ENCODE assay signal across 23 cellular contexts in the genomic region with DNA sequence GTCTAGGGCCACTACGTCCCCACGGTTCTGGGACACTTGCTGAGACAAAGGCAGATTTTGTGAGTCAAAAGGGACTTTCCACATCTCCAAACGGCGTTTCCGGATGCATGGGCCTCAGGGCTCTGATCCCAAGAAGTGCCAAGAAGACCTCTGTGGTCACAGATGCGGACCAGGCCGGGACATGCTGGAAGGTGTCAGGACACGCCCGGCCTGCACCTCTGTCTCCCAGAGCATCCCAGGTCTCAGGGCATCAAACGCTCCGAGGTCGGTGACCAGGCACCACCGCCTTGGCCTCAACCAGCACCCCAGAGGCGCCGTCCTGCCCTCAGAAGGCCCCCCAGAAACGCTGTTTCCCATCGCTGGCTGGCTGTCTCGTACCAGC. TPM values are rescaled to one million over a fixed set of nuclear protein-coding genes. Genes with fewer than 3 reads are reported as not detected.
DNase-seq lines count a peak whose midpoint lies in the region; ATAC-seq, FAIRE-seq and TF ChIP-seq lines count a peak whose summit lies in the region.
"Had no signal": no experiment of that assay in that cellular context is flagged by ENCODE, and none has a peak within 500 bp of the region (broad histone marks: within the 10 kb centered on the region; RNA-seq: fewer than 3 reads in every experiment).

No MANE protein-coding gene starts in this region.

- peak; percentile 24 for DNase-seq in GM12865 (ENCODE audit: low read depth)
- no peak for DNase-seq in GM12878 (ENCODE audit: low read depth, low spot score)
- no peak for DNase-seq in memory B cell (ENCODE audit: low spot score in 2 of 2)
- DNase-seq in stimulated activated CD4-positive, alpha-beta T cell treated with anti-CD3 and anti-CD28 coated beads, Interleukin-2, amount 100 ng/mL, for 24 hours, result no peak
- DNase-seq in upper lobe of left lung, result no peak
- no peak for DNase-seq in NCI-H1436 treated with DMSO at 0.1 percent for 48 hours (lab: John Stamatoyannopoulos, UW)

- peaks cover 15% of the 10 kb centered on the region for H3K4me1 ChIP-seq in GM12878 (ENCODE audit: control insufficient read depth, insufficient read depth, low read length)
- H3K4me1 ChIP-seq in upper lobe of left lung, result peaks cover 7 to 18% (median 12%) of the 10 kb centered on the region in 4 donors
- H3K4me1 ChIP-seq: ascending aorta had no signal

- peak; percentile 6 for ATAC-seq in HG03342 (IDR thresholded peaks at IDR 0.05; ENCODE audit: unreplicated experiment)
- ATAC-seq in GM12878, result peak; percentile 23
- no peak for ATAC-seq in memory B cell (ENCODE audit: low read depth)
- no peak for ATAC-seq in upper lobe of left lung (ENCODE audit: low FRiP score in 2 of 2)
- no peak for ATAC-seq in HG03571 (IDR thresholded peaks at IDR 0.05; ENCODE audit: unreplicated experiment)

- peaks cover 40% of the 10 kb centered on the region for H3K4me1 Mint-ChIP-seq in memory B cell

- no peak for FAIRE-seq in GM12878 (lab: Jason Lieb, UNC)
- FAIRE-seq: D721Med, G401.6 had no signal

- TF ChIP-seq CTCF in GM12865 (IDR thresholded peaks at IDR 0.05; ENCODE audit: insufficient read depth, low read depth, low read length, missing control alignments), result no peak
- TF ChIP-seq CTCF in GM12878 (IDR thresholded peaks at IDR 0.05 in 2 of 3, conservative IDR thresholded peaks at IDR 0.05 in 1 of 3; ENCODE audit: control insufficient read depth in 2 of 3, extremely low read depth in 1 of 3, insufficient read depth in 1 of 3, low read depth in 3 of 3, low read length in 3 of 3), result no peak
- no peak for TF ChIP-seq CTCF in upper lobe of left lung (IDR thresholded peaks at IDR 0.05)

- H3K4me3 ChIP-seq in GM12865 (ENCODE audit: low read depth, low read length), result no peak overlapping the region
- no peak overlapping the region for H3K4me3 ChIP-seq in GM12878
- no peak overlapping the region for H3K4me3 ChIP-seq in upper lobe of left lung
- H3K4me3 ChIP-seq: ascending aorta, heart left ventricle, lower lobe of right lung, ovary, PC-9, sigmoid colon, tibial nerve had no signal

- RAD21 ChIA-PET in GM12878 (lab: Charles Lee; ENCODE audit: unreplicated experiment), result interaction anchor here (0.9 to 3.0 kb wide), 10 partner anchors 24 to 218 kb away, joined by 3 to 16 read pairs (median 3); no protein-coding TSS in a partner anchor

- H3K27me3 Mint-ChIP-seq in memory B cell, result peaks cover 6% of the 10 kb centered on the region
- H3K27me3 Mint-ChIP-seq: stimulated activated naive CD8-positive, alpha-beta T cell treated with anti-CD3 and anti-CD28 coated beads, Interleukin-15, Interleukin-2, amounts not matched to agents 100 ng/mL and 50 ng/mL, for 24 hours had no signal

- no peaks in the 10 kb centered on the region for H3K36me3 Mint-ChIP-seq in memory B cell
- H3K36me3 Mint-ChIP-seq: immature natural killer cell had no signal

- H3K36me3 ChIP-seq in GM12878 (ENCODE audit: control insufficient read depth in 2 of 2, insufficient read depth in 2 of 2, low read length in 1 of 2), result no peaks in the 10 kb centered on the region
- no peaks in the 10 kb centered on the region for H3K36me3 ChIP-seq in upper lobe of left lung
- H3K36me3 ChIP-seq: ascending aorta, heart left ventricle, lower lobe of right lung, ovary, sigmoid colon, tibial nerve had no signal

- H3K27ac ChIP-seq in GM12878 (ENCODE audit: control insufficient read depth, insufficient read depth) (no peak overlapping the region), upper lobe of left lung (no peak overlapping the region)
- H3K27ac ChIP-seq: ascending aorta, heart left ventricle, lower lobe of right lung, ovary, PC-9, sigmoid colon, tibial nerve had no signal

- SMC1A ChIA-PET in GM12878 (lab: Charles Lee; ENCODE audit: uncharacterized antibody, unreplicated experiment), result interaction anchor here (0.9 to 4.3 kb wide), 9 partner anchors 9 to 248 kb away, joined by 3 to 36 read pairs (median 6); a partner anchor contains a TSS

- WGBS in GM12878 (ENCODE audit: insufficient coverage, insufficient replicate concordance, low lambda C conversion rate, missing lambda C conversion rate), result 33% methylated on average over 17 of the region's 18 CpGs
- 78 to 84% methylated on average over 3 to 17 of the region's 18 CpGs for WGBS in upper lobe of left lung, 2 donors

- TF ChIP-seq RAD21 in GM12878 (IDR thresholded peaks at IDR 0.05; ENCODE audit: insufficient read depth, low read depth, low read length), result no peak

- H3K9me3 Mint-ChIP-seq in memory B cell, result no peaks in the 10 kb centered on the region
- H3K9me3 Mint-ChIP-seq: activated naive CD4-positive, alpha-beta T cell treated with anti-CD3 and anti-CD28 coated beads for 36 hours; immature natural killer cell; stimulated activated naive CD8-positive, alpha-beta T cell treated with anti-CD3 and anti-CD28 coated beads, Interleukin-15, Interleukin-2, amounts not matched to agents 100 ng/mL and 50 ng/mL, for 24 hours had no signal

- CTCF ChIA-PET in GM12878 (lab: Yijun Ruan, JAX), result interaction anchor here (1.1 to 5.4 kb wide), 16 partner anchors 8 to 505 kb away, joined by 3 to 61 read pairs (median 8); no protein-coding TSS in a partner anchor

- peak overlapping the region; percentile 47; the same call in 1 of the 2 replicates for H2AFZ ChIP-seq in GM12878 (ENCODE audit: control insufficient read depth, low read depth, low read length)
- H2AFZ ChIP-seq: PC-9 had no signal

- no peak overlapping the region for H3K9ac ChIP-seq in GM12878 (ENCODE audit: control insufficient read depth, insufficient read depth, low read length)
- H3K9ac ChIP-seq: SK-N-SH had no signal

- peak overlapping the region; percentile 15 for H3K27ac Mint-ChIP-seq in memory B cell
- H3K27ac Mint-ChIP-seq: activated CD8-positive, alpha-beta T cell treated with anti-CD3 and anti-CD28 coated beads, Interleukin-2, amount 10 ng/mL, durations not matched to agents 7 days and 5 days; activated naive CD4-positive, alpha-beta T cell treated with anti-CD3 and anti-CD28 coated beads for 36 hours; activated T-cell treated with anti-CD3 and anti-CD28 coated beads, Interleukin-2, amount 50 U/mL, for 24 hours; immature natural killer cell; stimulated activated naive CD8-positive, alpha-beta T cell treated with anti-CD3 and anti-CD28 coated beads, Interleukin-15, Interleukin-2, amounts not matched to agents 100 ng/mL and 50 ng/mL, for 24 hours had no signal

- POLR2A ChIA-PET in GM12878 (lab: Charles Lee), result no interaction called here

- intact Hi-C loops in GM12878 (cut with micrococcal nuclease; ENCODE audit: unreplicated experiment), result loop anchor here (1.0 to 10.0 kb wide), 2 partner anchors 125 to 216 kb away; no protein-coding TSS in a partner anchor

- no peak for TF ChIP-seq POLR2A in GM12878 (IDR thresholded peaks at IDR 0.05; ENCODE audit: low read depth, low read length)
- no peak for TF ChIP-seq POLR2A in upper lobe of left lung (IDR thresholded peaks at IDR 0.05)

- TF ChIP-seq EP300 in GM12878 (IDR thresholded peaks at IDR 0.05; ENCODE audit: borderline replicate concordance in 1 of 2, control insufficient read depth in 1 of 2, low read depth in 2 of 2, low read length in 2 of 2) (no peak), upper lobe of left lung (IDR thresholded peaks at IDR 0.05) (no peak)

- BruUV-seq in GM12878 (replicated peaks; lab: Mats Ljungman, UMichigan), result no TSS peak

- H3K9me3 ChIP-seq in GM12878 (replicated peaks; ENCODE audit: control insufficient read depth, insufficient read depth, low read length), result no peaks in the 10 kb centered on the region
- no peaks in the 10 kb centered on the region for H3K9me3 ChIP-seq in upper lobe of left lung
- H3K9me3 ChIP-seq: ascending aorta, heart left ventricle, lower lobe of right lung, ovary, sigmoid colon, SK-N-SH, tibial nerve had no signal

- no peaks in the 10 kb centered on the region for H4K20me1 ChIP-seq in GM12878 (ENCODE audit: control insufficient read depth, insufficient read depth)

- H3K79me2 ChIP-seq in GM12878 (ENCODE audit: control insufficient read depth, insufficient read depth, low read length), result no peaks in the 10 kb centered on the region

- H3K27me3 ChIP-seq in GM12878 (replicated peaks in 1 of 2; ENCODE audit: control insufficient read depth in 2 of 2, insufficient read depth in 2 of 2, low read length in 1 of 2) (no peaks in the 10 kb centered on the region), upper lobe of left lung (no peaks in the 10 kb centered on the region)
- H3K27me3 ChIP-seq: ascending aorta, heart left ventricle, ovary, sigmoid colon had no signal

- H3K4me3 Mint-ChIP-seq in memory B cell, result peak overlapping the region; percentile 83
- H3K4me3 Mint-ChIP-seq: activated CD8-positive, alpha-beta T cell treated with anti-CD3 and anti-CD28 coated beads, Interleukin-2, amount 10 ng/mL, durations not matched to agents 7 days and 5 days; activated naive CD4-positive, alpha-beta T cell treated with anti-CD3 and anti-CD28 coated beads for 36 hours; activated T-cell treated with anti-CD3 and anti-CD28 coated beads, Interleukin-2, amount 50 U/mL, for 24 hours; immature natural killer cell; stimulated activated naive CD8-positive, alpha-beta T cell treated with anti-CD3 and anti-CD28 coated beads, Interleukin-15, Interleukin-2, amounts not matched to agents 100 ng/mL and 50 ng/mL, for 24 hours had no signal

- in situ Hi-C loops in GM12878 (cut with MboI), result no loop called here

- H3K4me2 ChIP-seq in GM12878 (ENCODE audit: control insufficient read depth, insufficient read depth), result no peak overlapping the region
- H3K4me2 ChIP-seq: PC-9, SK-N-SH had no signal

TF ChIP-seq in GM12878, 131 proteins besides CTCF, POLR2A, EP300 and RAD21 (continues in another document):
- TF ChIP-seq SREBF1 (IDR thresholded peaks at IDR 0.05; ENCODE audit: low read length) (no peak), ASH2L (IDR thresholded peaks at IDR 0.05; ENCODE audit: borderline replicate concordance, low read depth) (no peak), IKZF1 (conservative IDR thresholded peaks at IDR 0.05) (peak; percentile 56)

RNA-seq across cellular contexts. Expression of a gene that starts 27.9 kb away (rescaled TPM):
- 70.0 and 82.8 TPM in 2 replicates for total RNA-seq in GM12878 (2013; cell fraction: nucleolus; rRNA removed)
- 3.5 and 5.0 TPM in 2 replicates for total RNA-seq in GM12878 (2014; rRNA removed)
- 2.1 and 3.0 TPM in 2 replicates for total RNA-seq in GM12878 (2014; rRNA removed; fragmentation: Illumina TruSeq; extraction: Trizol)
- total RNA-seq in GM12878 (2021), result 10.0 and 11.5 TPM in 2 replicates
- polyA plus RNA-seq in GM12878 (2011; ENCODE audit: low read depth), result 1.6 TPM
- polyA plus RNA-seq in GM12878 (2011; rRNA removed), result 1.5 and 2.8 TPM in 2 replicates
- polyA plus RNA-seq in GM12878 (2011; cell fraction: cytosol; rRNA removed), result 3.4 TPM in 2 replicates
- polyA plus RNA-seq in GM12878 (2011; cell fraction: nucleus; rRNA removed), result 38.8 and 41.9 TPM in 2 replicates
- 4.5 and 4.6 TPM in 2 replicates for polyA plus RNA-seq in GM12878 (2012)
- polyA plus RNA-seq in GM12878 (2014; fragmentation: Illumina TruSeq; extraction: Trizol), result 0.78 and 2.9 TPM in 2 replicates
- polyA plus RNA-seq in GM12878 (2014; fragmentation: Nextera tagmentation; extraction: Ambion mirVana), result under 1 TPM; 0.10 to 0.29 TPM
- 5.0 and 7.4 TPM in 2 replicates for polyA plus RNA-seq in GM12878 (2014; rRNA removed)
- 1 to 10 TPM; 2.3 to 3.2 TPM for polyA plus RNA-seq in GM12878 (2016; fragmentation: Nextera tagmentation; extraction: Ambion mirVana)
- 3.1 and 6.2 TPM in 2 replicates for polyA minus RNA-seq in GM12878 (2011; rRNA and poly(A)+ RNA removed)
- 4.4 and 4.9 TPM in 2 replicates for polyA minus RNA-seq in GM12878 (2011; cell fraction: cytosol; rRNA and poly(A)+ RNA removed)
- polyA minus RNA-seq in GM12878 (2011; cell fraction: nucleus; rRNA and poly(A)+ RNA removed), result 9.4 and 11.5 TPM in 2 replicates
- total RNA-seq in upper lobe of left lung, result 100 to 1,000 TPM in 1 of 6 donors, 10 to 100 TPM in 5; 31.3 to 138 (median 48.5) TPM

Comparison
In these comparisons a context has a peak if more than half of its experiments do, and no peak if none do; other contexts are left out.
1. ATAC-seq: peak in HG03342 (single experiment) and GM12878 (single experiment); none in memory B cell (single experiment), upper lobe of left lung (0 of 2) and HG03571 (single experiment).